ENCODE assay signal across 25 cellular contexts in the genomic region with DNA sequence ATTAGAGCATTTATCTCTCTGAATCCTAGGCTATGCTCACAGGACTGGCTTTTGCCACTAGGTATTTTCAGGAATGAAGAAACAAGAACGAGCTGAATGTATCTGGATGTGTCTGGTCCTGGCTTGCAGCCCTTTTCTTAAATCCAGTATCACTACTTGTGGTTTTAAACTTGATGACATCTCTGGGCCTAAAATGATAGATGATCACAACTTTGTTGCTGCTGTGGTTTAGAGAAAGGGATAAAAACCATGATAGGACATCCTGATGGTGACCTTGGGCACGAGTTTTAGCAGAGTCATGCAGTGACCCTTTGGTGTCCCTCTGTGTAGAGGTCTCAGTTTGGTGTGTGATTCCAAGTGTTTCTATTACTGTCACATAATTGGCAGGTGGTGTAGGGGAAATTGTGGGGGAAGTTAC. TPM values are rescaled to one million over a fixed set of nuclear protein-coding genes. Genes with fewer than 3 reads are reported as not detected.
DNase-seq lines count a peak whose midpoint lies in the region; ATAC-seq and TF ChIP-seq lines count a peak whose summit lies in the region.
"Had no signal": no experiment of that assay in that cellular context is flagged by ENCODE, and none has a peak within 500 bp of the region (broad histone marks: within the 10 kb centered on the region; RNA-seq: fewer than 3 reads in every experiment).

No MANE protein-coding gene starts in this region.

- H3F3A ChIP-seq in smooth muscle cell (ENCODE audit: low read depth): no peaks in the 10 kb centered on the region

- H3K4me1 ChIP-seq in mammary epithelial cell (ENCODE audit: insufficient read depth, low read length): no peaks in the 10 kb centered on the region
- H3K4me1 ChIP-seq in fibroblast of lung (ENCODE audit: control insufficient read depth, extremely low read depth, insufficient read depth, low read length): no peaks in the 10 kb centered on the region
- H3K4me1 ChIP-seq in right cardiac atrium (ENCODE audit: control insufficient read depth, insufficient read depth, low read length): no peaks in the 10 kb centered on the region
- no peaks in the 10 kb centered on the region for H3K4me1 ChIP-seq in smooth muscle cell (ENCODE audit: low read depth)
- H3K4me1 ChIP-seq: BLaER1 treated with 17β-estradiol and CSF1 and Interleukin-3, amounts not matched to agents 10 nM and 100 nM; parathyroid adenoma; suprapubic skin had no signal

- TF ChIP-seq CTCF in mammary epithelial cell (conservative IDR thresholded peaks at IDR 0.05 in 1 of 2, IDR thresholded peaks at IDR 0.05 in 1 of 2; ENCODE audit: extremely low read depth in 1 of 2, insufficient read depth in 1 of 2, low read depth in 1 of 2, low read length in 2 of 2) (no peak), MCF 10A (IDR thresholded peaks at IDR 0.05; ENCODE audit: unreplicated experiment) (no peak), fibroblast of lung (conservative IDR thresholded peaks at IDR 0.05 in 1 of 2, IDR thresholded peaks at IDR 0.05 in 1 of 2; ENCODE audit: low read depth in 1 of 2, low read length in 2 of 2) (no peak), smooth muscle cell (IDR thresholded peaks at IDR 0.05; ENCODE audit: borderline replicate concordance, insufficient read depth, poor library complexity, severe bottlenecking) (no peak), GM20000 (IDR thresholded peaks at IDR 0.05; ENCODE audit: extremely low read depth, missing control alignments) (no peak), WERI-Rb-1 (IDR thresholded peaks at IDR 0.05; ENCODE audit: low read depth, low read length) (no peak)

- H3K4me2 ChIP-seq in mammary epithelial cell (ENCODE audit: insufficient read depth, low read depth, low read length) (no peak overlapping the region), fibroblast of lung (ENCODE audit: extremely low read depth, insufficient read depth, low read length) (no peak overlapping the region), smooth muscle cell (no peak overlapping the region)
- H3K4me2 ChIP-seq: BLaER1 treated with 17β-estradiol and CSF1 and Interleukin-3, amounts not matched to agents 10 nM and 100 nM had no signal

- H3K27ac ChIP-seq in mammary epithelial cell (ENCODE audit: insufficient read depth, low read depth, low read length) (no peak overlapping the region), fibroblast of lung (ENCODE audit: insufficient read depth, low read length) (no peak overlapping the region), right cardiac atrium (ENCODE audit: low read length) (peak overlapping the region; percentile 21), smooth muscle cell (ENCODE audit: low read depth) (no peak overlapping the region), WERI-Rb-1 (no peak overlapping the region)
- H3K27ac ChIP-seq: BLaER1 treated with 17β-estradiol and CSF1 and Interleukin-3, amounts not matched to agents 10 nM and 100 nM; HL-60; parathyroid adenoma; sigmoid colon; suprapubic skin had no signal

- H3K27me3 ChIP-seq in mammary epithelial cell (ENCODE audit: insufficient read depth, low read length): no peaks in the 10 kb centered on the region
- H3K27me3 ChIP-seq in fibroblast of lung (ENCODE audit: control insufficient read depth, insufficient read depth, low read length): no peaks in the 10 kb centered on the region
- H3K27me3 ChIP-seq in right cardiac atrium (ENCODE audit: control insufficient read depth, insufficient read depth): no peaks in the 10 kb centered on the region
- no peaks in the 10 kb centered on the region for H3K27me3 ChIP-seq in smooth muscle cell (ENCODE audit: low read depth)
- no peaks in the 10 kb centered on the region for H3K27me3 ChIP-seq in WERI-Rb-1 (ENCODE audit: insufficient read depth, low read depth, severe bottlenecking)
- H3K27me3 ChIP-seq: BLaER1 treated with 17β-estradiol and CSF1 and Interleukin-3, amounts not matched to agents 10 nM and 100 nM; sigmoid colon; suprapubic skin had no signal

- dilution Hi-C loops in mammary epithelial cell (cut with HindIII; ENCODE audit: low sequenced_read_pairs): no loop called here

- intact Hi-C loops in mammary epithelial cell (cut with micrococcal nuclease) (no loop called here), MCF 10A (cut with micrococcal nuclease) (no loop called here), right cardiac atrium (cut with DNase I) (no loop called here)

- H4K20me1 ChIP-seq in mammary epithelial cell (ENCODE audit: insufficient read depth, low read length): no peaks in the 10 kb centered on the region
- no peaks in the 10 kb centered on the region for H4K20me1 ChIP-seq in fibroblast of lung (ENCODE audit: control insufficient read depth, extremely low read depth, insufficient read depth, low read length)
- H4K20me1 ChIP-seq in smooth muscle cell (ENCODE audit: low read depth): no peaks in the 10 kb centered on the region
- H4K20me1 ChIP-seq: BLaER1 treated with 17β-estradiol and CSF1 and Interleukin-3, amounts not matched to agents 10 nM and 100 nM had no signal

- peaks cover 8% of the 10 kb centered on the region for H3K9me3 Mint-ChIP-seq in MCF 10A (ENCODE audit: unreplicated experiment)
- H3K9me3 Mint-ChIP-seq: activated naive CD4-positive, alpha-beta T cell treated with anti-CD3 and anti-CD28 coated beads, Interleukin-2, amount 10 ng/mL, durations not matched to agents 7 days and 5 days; nephron had no signal

- H3K79me2 ChIP-seq in mammary epithelial cell (ENCODE audit: insufficient read depth, low read length) (no peaks in the 10 kb centered on the region), fibroblast of lung (ENCODE audit: control insufficient read depth, insufficient read depth, low read length) (no peaks in the 10 kb centered on the region), smooth muscle cell (ENCODE audit: low read depth) (no peaks in the 10 kb centered on the region)
- H3K79me2 ChIP-seq: parathyroid adenoma had no signal

- in situ Hi-C loops in mammary epithelial cell (cut with MboI; ENCODE audit: low sequenced_read_pairs in 2 of 2): no loop called here

- BruUV-seq in mammary epithelial cell (replicated peaks; lab: Mats Ljungman, UMichigan) (no TSS peak), MCF 10A (replicated peaks; lab: Mats Ljungman, UMichigan) (no TSS peak)

- no peaks in the 10 kb centered on the region for H3K4me1 Mint-ChIP-seq in MCF 10A (ENCODE audit: insufficient read depth, unreplicated experiment)
- H3K4me1 Mint-ChIP-seq: activated naive CD4-positive, alpha-beta T cell treated with anti-CD3 and anti-CD28 coated beads, Interleukin-2, amount 10 ng/mL, durations not matched to agents 7 days and 5 days; stimulated activated effector memory CD8-positive, alpha-beta T cell treated with anti-CD3 and anti-CD28 coated beads, Interleukin-12 subunit alpha, Interleukin-12 subunit beta, amount 100 ng/mL, for 72 hours had no signal

- CTCF ChIA-PET in mammary epithelial cell (lab: Charles Lee; ENCODE audit: low non-redundant PET) (no interaction called here), MCF 10A (lab: Yijun Ruan, JAX) (interaction anchor here (0.6 to 0.7 kb wide), 2 partner anchors 10 to 496 kb away, joined by 3 read pairs; no protein-coding TSS in a partner anchor)

- DNase-seq in mammary epithelial cell: no peak
- DNase-seq in MCF 10A (ENCODE audit: unreplicated experiment): no peak
- DNase-seq in fibroblast of lung (ENCODE audit: low read depth in 2 of 2): peak in 1 of 2 donors; percentile 79
- DNase-seq in right cardiac atrium: no peak
- DNase-seq in smooth muscle cell (lab: John Stamatoyannopoulos, UW; ENCODE audit: unreplicated experiment): no peak
- no peak for DNase-seq in GM20000 (ENCODE audit: low spot score)
- no peak for DNase-seq in ecto neural progenitor cell (ENCODE audit: low spot score)
- DNase-seq in WERI-Rb-1: no peak
- DNase-seq: activated CD4-positive, alpha-beta T cell treated with anti-CD3 and anti-CD28 coated beads for 4 hours; activated naive CD4-positive, alpha-beta T cell treated with anti-CD3 and anti-CD28 coated beads, Interleukin-2, amount 10 ng/mL, durations not matched to agents 7 days and 5 days; activated T-cell treated with anti-CD3 and anti-CD28 coated beads, Interleukin-2, amount 50 U/mL, for 72 hours; anterior cingulate cortex; erythroblast; GOT3; NCI-H1436 treated with DMSO at 0.1 percent for 48 hours; NCI-H524; sigmoid colon; stimulated activated CD4-positive, alpha-beta T cell treated with anti-CD3 and anti-CD28 coated beads, Interleukin-1b, Interleukin-23, amount 100 ng/mL, for 48 hours had no signal

- H3K36me3 ChIP-seq in mammary epithelial cell (ENCODE audit: insufficient read depth, low read length) (no peaks in the 10 kb centered on the region), fibroblast of lung (ENCODE audit: control insufficient read depth, insufficient read depth, low read length) (no peaks in the 10 kb centered on the region), smooth muscle cell (ENCODE audit: low read depth) (no peaks in the 10 kb centered on the region), WERI-Rb-1 (no peaks in the 10 kb centered on the region)
- H3K36me3 ChIP-seq: BLaER1 treated with 17β-estradiol and CSF1 and Interleukin-3, amounts not matched to agents 10 nM and 100 nM; sigmoid colon; suprapubic skin had no signal

- peaks cover 4% of the 10 kb centered on the region for H3K9me3 ChIP-seq in mammary epithelial cell (replicated peaks; ENCODE audit: insufficient read depth, low read length)
- H3K9me3 ChIP-seq in fibroblast of lung (ENCODE audit: control insufficient read depth, insufficient read depth, low read depth, low read length): no peaks in the 10 kb centered on the region
- no peaks in the 10 kb centered on the region for H3K9me3 ChIP-seq in right cardiac atrium (ENCODE audit: control insufficient read depth, low read length)
- no peaks in the 10 kb centered on the region for H3K9me3 ChIP-seq in smooth muscle cell (replicated peaks; ENCODE audit: low read depth)
- no peaks in the 10 kb centered on the region for H3K9me3 ChIP-seq in WERI-Rb-1 (ENCODE audit: severe bottlenecking)
- H3K9me3 ChIP-seq: BLaER1 treated with 17β-estradiol and CSF1 and Interleukin-3, amounts not matched to agents 10 nM and 100 nM; sigmoid colon; suprapubic skin had no signal

- no peak overlapping the region for H3K4me3 Mint-ChIP-seq in MCF 10A (ENCODE audit: unreplicated experiment)
- H3K4me3 Mint-ChIP-seq: activated naive CD4-positive, alpha-beta T cell treated with anti-CD3 and anti-CD28 coated beads, Interleukin-2, amount 10 ng/mL, durations not matched to agents 7 days and 5 days; activated T-cell treated with anti-CD3 and anti-CD28 coated beads, Interleukin-2, amount 50 U/mL, for 72 hours; mesothelial cell of epicardium; nephron; stimulated activated effector memory CD8-positive, alpha-beta T cell treated with anti-CD3 and anti-CD28 coated beads, Interleukin-12 subunit alpha, Interleukin-12 subunit beta, amount 100 ng/mL, for 72 hours had no signal

- 83% methylated on average over 2 of the region's 2 CpGs for WGBS in mammary epithelial cell (ENCODE audit: low coverage, missing lambda C conversion rate)
- 20% methylated on average over 2 of the region's 2 CpGs for WGBS in right cardiac atrium
- WGBS in smooth muscle cell (ENCODE audit: low lambda C conversion rate): 5% methylated on average over 2 of the region's 2 CpGs

- POLR2A ChIA-PET in MCF 10A (lab: Yijun Ruan, JAX): interaction anchor here (0.8 kb wide), 1 partner anchor 62 kb away, joined by 3 read pairs; no protein-coding TSS in a partner anchor

- H3K9ac ChIP-seq in mammary epithelial cell (ENCODE audit: insufficient read depth, low read length) (no peak overlapping the region), fibroblast of lung (ENCODE audit: insufficient read depth, low read length) (no peak overlapping the region), smooth muscle cell (ENCODE audit: low read depth) (no peak overlapping the region)
- H3K9ac ChIP-seq: BLaER1 treated with 17β-estradiol and CSF1 and Interleukin-3, amounts not matched to agents 10 nM and 100 nM; parathyroid adenoma had no signal

- H3K4me3 ChIP-seq in mammary epithelial cell (replicated peaks in 1 of 3; ENCODE audit: insufficient read depth in 1 of 3, low read depth in 2 of 3, low read length in 3 of 3) (no peak overlapping the region), fibroblast of lung (replicated peaks in 1 of 4; ENCODE audit: control extremely low read depth in 1 of 4, insufficient read depth in 1 of 4, low read depth in 3 of 4, low read length in 4 of 4) (no peak overlapping the region), right cardiac atrium (ENCODE audit: low read length) (no peak overlapping the region), smooth muscle cell (no peak overlapping the region), WERI-Rb-1 (ENCODE audit: low read depth, low read length) (no peak overlapping the region)
- H3K4me3 ChIP-seq: BLaER1 treated with 17β-estradiol and CSF1 and Interleukin-3, amounts not matched to agents 10 nM and 100 nM; sigmoid colon; suprapubic skin had no signal

- ATAC-seq in right cardiac atrium: peak; percentile 86 to 96
- ATAC-seq: activated T-cell treated with anti-CD3 and anti-CD28 coated beads, Interleukin-2, amount 50 U/mL, for 72 hours; stimulated activated effector memory CD8-positive, alpha-beta T cell treated with anti-CD3 and anti-CD28 coated beads, Interleukin-12 subunit alpha, Interleukin-12 subunit beta, amount 100 ng/mL, for 72 hours had no signal

- H3K27ac Mint-ChIP-seq in MCF 10A (ENCODE audit: low read depth, unreplicated experiment): no peak overlapping the region
- H3K27ac Mint-ChIP-seq: activated naive CD4-positive, alpha-beta T cell treated with anti-CD3 and anti-CD28 coated beads, Interleukin-2, amount 10 ng/mL, durations not matched to agents 7 days and 5 days; activated T-cell treated with anti-CD3 and anti-CD28 coated beads, Interleukin-2, amount 50 U/mL, for 72 hours; mesothelial cell of epicardium; nephron; stimulated activated effector memory CD8-positive, alpha-beta T cell treated with anti-CD3 and anti-CD28 coated beads, Interleukin-12 subunit alpha, Interleukin-12 subunit beta, amount 100 ng/mL, for 72 hours had no signal

- H2AFZ ChIP-seq in mammary epithelial cell (ENCODE audit: low read depth, low read length) (peak overlapping the region; percentile 42), fibroblast of lung (ENCODE audit: low read length) (peak overlapping the region; percentile 9), smooth muscle cell (ENCODE audit: low read depth) (peak overlapping the region; percentile 33)
- H2AFZ ChIP-seq: parathyroid adenoma had no signal

- H3K36me3 Mint-ChIP-seq in MCF 10A (ENCODE audit: insufficient read depth, unreplicated experiment): no peaks in the 10 kb centered on the region
- H3K36me3 Mint-ChIP-seq: activated naive CD4-positive, alpha-beta T cell treated with anti-CD3 and anti-CD28 coated beads, Interleukin-2, amount 10 ng/mL, durations not matched to agents 7 days and 5 days; mesothelial cell of epicardium; stimulated activated effector memory CD8-positive, alpha-beta T cell treated with anti-CD3 and anti-CD28 coated beads, Interleukin-12 subunit alpha, Interleukin-12 subunit beta, amount 100 ng/mL, for 72 hours had no signal

- H3K27me3 Mint-ChIP-seq in MCF 10A (ENCODE audit: insufficient read depth, unreplicated experiment): no peaks in the 10 kb centered on the region
- H3K27me3 Mint-ChIP-seq: activated naive CD4-positive, alpha-beta T cell treated with anti-CD3 and anti-CD28 coated beads, Interleukin-2, amount 10 ng/mL, durations not matched to agents 7 days and 5 days had no signal

RNA-seq across cellular contexts. Expression of a gene that starts 31.7 kb away (rescaled TPM):
- 100 to 1,000 TPM; 312 to 708 TPM for total RNA-seq in mammary epithelial cell
- polyA plus RNA-seq in mammary epithelial cell: 140 TPM
- polyA minus RNA-seq in mammary epithelial cell: 473 TPM
- 91.0 and 140 TPM in 2 replicates for total RNA-seq in MCF 10A (2022)
- total RNA-seq in fibroblast of lung: 203 and 310 TPM in 2 replicates
- 147 and 322 TPM in 2 replicates for polyA plus RNA-seq in fibroblast of lung
- 71.2 and 161 TPM in 2 replicates for polyA plus RNA-seq in fibroblast of lung (2012)
- 94.0 and 126 TPM in 2 replicates for polyA minus RNA-seq in fibroblast of lung (ENCODE audit: low replicate concordance)
- 10 to 100 TPM; 32.9 to 42.3 (median 41.0) TPM for total RNA-seq in right cardiac atrium
- polyA plus RNA-seq in right cardiac atrium: 10.1 TPM
- 280 and 295 TPM in 2 replicates for total RNA-seq in smooth muscle cell
- 20.6 and 94.4 TPM in 2 replicates for polyA plus RNA-seq in smooth muscle cell
- total RNA-seq: activated T-cell treated with anti-CD3 and anti-CD28 coated beads, Interleukin-2, amount 50 U/mL, for 72 hours had no signal
